15 cellular contexts compared by ENCODE assay signal in the genomic region with DNA sequence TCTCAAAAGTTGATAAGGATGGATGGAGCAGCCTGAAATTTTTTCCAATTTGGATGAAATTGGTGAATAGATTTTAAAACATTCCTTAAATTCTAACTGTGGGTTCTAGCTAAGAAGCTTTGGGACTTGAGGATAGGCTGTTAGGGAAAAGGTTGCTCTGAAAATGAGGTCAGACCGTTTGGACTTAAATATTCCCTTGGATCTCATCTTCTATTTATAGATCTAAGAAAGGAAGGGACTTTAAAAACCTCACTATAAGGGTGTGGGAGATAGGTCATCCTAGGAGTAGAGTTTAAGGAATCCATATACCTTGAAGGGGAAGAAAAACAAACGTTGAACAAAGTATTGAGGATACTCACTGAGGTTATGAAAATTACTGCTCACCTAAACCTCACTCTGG. TPM values are rescaled to one million over a fixed set of nuclear protein-coding genes. Genes with fewer than 3 reads are reported as not detected.
"Had no signal": no experiment of that assay in that cellular context is flagged by ENCODE, and none has a peak within 500 bp of the region (broad histone marks: within the 10 kb centered on the region; RNA-seq: fewer than 3 reads in every experiment).

No MANE protein-coding gene starts in this region.

- H3K9me2 ChIP-seq: SK-N-SH had no signal

- H3K79me2 ChIP-seq: hepatocyte had no signal

- H3K27me3 ChIP-seq: ascending aorta, esophagus squamous epithelium, hepatocyte had no signal

- H3K4me2 ChIP-seq: hepatocyte, SK-N-SH had no signal

- H3K4me3 Mint-ChIP-seq: activated CD8-positive, alpha-beta memory T cell treated with anti-CD3 and anti-CD28 coated beads, Interleukin-2, amount 10 ng/mL, durations not matched to agents 7 days and 5 days; activated naive CD4-positive, alpha-beta T cell treated with anti-CD3 and anti-CD28 coated beads for 36 hours; dendritic cell treated with granulocyte-macrophage colony-stimulating factor and Interleukin-4, amounts not matched to agents 40 ng/mL and 50 ng/mL, for 4 days; stimulated activated memory B cell treated with anti-CD40 and anti-IgM and Interleukin-4, amounts not matched to agents 10 μg/mL and 1 μg/mL and 100 μg/mL, for 72 hours; T-cell had no signal

- H3K36me3 ChIP-seq: prostate gland had no signal

- H3K4me1 ChIP-seq: ascending aorta, prostate gland had no signal

- H3K9ac ChIP-seq: SK-N-SH had no signal

- H3K4me1 Mint-ChIP-seq: stimulated activated memory B cell treated with anti-CD40 and anti-IgM and Interleukin-4, amounts not matched to agents 10 μg/mL and 1 μg/mL and 100 μg/mL, for 72 hours had no signal

- FAIRE-seq: bronchial epithelial cell had no signal

- H3K27ac ChIP-seq: ascending aorta, esophagus squamous epithelium, hepatocyte, prostate gland had no signal

- H3K27me3 Mint-ChIP-seq: activated CD8-positive, alpha-beta memory T cell treated with anti-CD3 and anti-CD28 coated beads, Interleukin-2, amount 10 ng/mL, durations not matched to agents 7 days and 5 days; dendritic cell treated with granulocyte-macrophage colony-stimulating factor and Interleukin-4, amounts not matched to agents 40 ng/mL and 50 ng/mL, for 4 days; stimulated activated memory B cell treated with anti-CD40 and anti-IgM and Interleukin-4, amounts not matched to agents 10 μg/mL and 1 μg/mL and 100 μg/mL, for 72 hours; T-cell had no signal

- H3K4me3 ChIP-seq: ascending aorta, esophagus squamous epithelium, hepatocyte, prostate gland had no signal

- H3K27ac Mint-ChIP-seq: activated CD8-positive, alpha-beta memory T cell treated with anti-CD3 and anti-CD28 coated beads, Interleukin-2, amount 10 ng/mL, durations not matched to agents 7 days and 5 days; activated naive CD4-positive, alpha-beta T cell treated with anti-CD3 and anti-CD28 coated beads for 36 hours; dendritic cell treated with granulocyte-macrophage colony-stimulating factor and Interleukin-4, amounts not matched to agents 40 ng/mL and 50 ng/mL, for 4 days had no signal

- H2AFZ ChIP-seq: hepatocyte had no signal

- H3K9me3 Mint-ChIP-seq: activated naive CD4-positive, alpha-beta T cell treated with anti-CD3 and anti-CD28 coated beads for 36 hours; dendritic cell treated with granulocyte-macrophage colony-stimulating factor and Interleukin-4, amounts not matched to agents 40 ng/mL and 50 ng/mL, for 4 days; stimulated activated memory B cell treated with anti-CD40 and anti-IgM and Interleukin-4, amounts not matched to agents 10 μg/mL and 1 μg/mL and 100 μg/mL, for 72 hours; T-cell had no signal

- DNase-seq: activated CD8-positive, alpha-beta memory T cell treated with anti-CD3 and anti-CD28 coated beads, Interleukin-2, amount 10 ng/mL, durations not matched to agents 7 days and 5 days; effector memory CD4-positive, alpha-beta T cell; esophagus squamous epithelium; right cardiac atrium; SHP77 treated with DMSO at 0.1 percent for 48 hours; stimulated activated CD4-positive, alpha-beta T cell treated with anti-CD3 and anti-CD28 coated beads, Interleukin-4, amount 100 ng/mL, for 4 hours had no signal

- H3K9me3 ChIP-seq: ascending aorta, esophagus squamous epithelium, prostate gland, SK-N-SH had no signal

RNA-seq across cellular contexts. Expression of gene SNORC, which starts 17.4 kb away (rescaled TPM):
- total RNA-seq: ascending aorta had no signal
